Comparison of ENCODE assay signal across 16 cellular contexts in genomic region chr2:12455626-12456025, GRCh38.
A peak's percentile ranks its signal among the peaks of the same experiment; 100 is the strongest.
DNase-seq lines count a peak whose midpoint lies in the region; FAIRE-seq and TF ChIP-seq lines count a peak whose summit lies in the region.
"Had no signal": no experiment of that assay in that cellular context is flagged by ENCODE, and none has a peak within 500 bp of the region (broad histone marks: within the 10 kb centered on the region; RNA-seq: fewer than 3 reads in every experiment).

No MANE protein-coding gene starts in this region.

- intact Hi-C loops in activated T-helper 2 cell treated with anti-CD3 and anti-CD28 coated beads, Interferon-gamma antibody, Interleukin-2, Interleukin-4, amounts not matched to agents 10 μg/mL and 5 μg/mL and 100 μg/mL, durations not matched to agents 14 hours and 24 hours and 36 hours (cut with micrococcal nuclease), result loop anchor here (2.0 to 5.0 kb wide), 2 partner anchors 45 to 102 kb away; no protein-coding TSS in a partner anchor

- H2AK5ac ChIP-seq in H9 (ENCODE audit: insufficient read length, low read length), result no peak overlapping the region

- H3K4me1 Mint-ChIP-seq in H9, result peaks cover 13 to 15% of the 10 kb centered on the region in 2 experiments
- peaks cover 48% of the 10 kb centered on the region for H3K4me1 Mint-ChIP-seq in activated T-helper 2 cell treated with anti-CD3 and anti-CD28 coated beads, Interferon-gamma antibody, Interleukin-2, Interleukin-4, amounts not matched to agents 10 μg/mL and 5 μg/mL and 100 μg/mL, durations not matched to agents 14 hours and 24 hours and 36 hours (ENCODE audit: low read depth)

- no peak overlapping the region for H3K56ac ChIP-seq in H9 (ENCODE audit: insufficient read length, low read depth, low read length)

- no peaks in the 10 kb centered on the region for H3K27me3 ChIP-seq in H9 (ENCODE audit: insufficient read depth, low read length)
- H3K27me3 ChIP-seq: suprapubic skin had no signal

- no peak overlapping the region for H3K23ac ChIP-seq in H9 (ENCODE audit: insufficient read length, low read depth, low read length)

- H3K27me3 Mint-ChIP-seq in H9 (ENCODE audit: low read depth), result no peaks in the 10 kb centered on the region
- no peaks in the 10 kb centered on the region for H3K27me3 Mint-ChIP-seq in activated T-helper 2 cell treated with anti-CD3 and anti-CD28 coated beads, Interferon-gamma antibody, Interleukin-2, Interleukin-4, amounts not matched to agents 10 μg/mL and 5 μg/mL and 100 μg/mL, durations not matched to agents 14 hours and 24 hours and 36 hours (ENCODE audit: low read depth)
- H3K27me3 Mint-ChIP-seq: activated CD4-positive, alpha-beta T cell treated with anti-CD3 and anti-CD28 coated beads for 36 hours; memory B cell had no signal

- no peak overlapping the region for H3K27ac Mint-ChIP-seq in H9
- no peak overlapping the region for H3K27ac Mint-ChIP-seq in activated T-helper 2 cell treated with anti-CD3 and anti-CD28 coated beads, Interferon-gamma antibody, Interleukin-2, Interleukin-4, amounts not matched to agents 10 μg/mL and 5 μg/mL and 100 μg/mL, durations not matched to agents 14 hours and 24 hours and 36 hours
- H3K27ac Mint-ChIP-seq: progenitor cell of endocrine pancreas had no signal

- H3K9ac ChIP-seq in H9 (ENCODE audit: extremely low read depth, insufficient read length, low read length), result no peak overlapping the region

- no peak overlapping the region for H3K18ac ChIP-seq in H9 (ENCODE audit: insufficient read length, low read depth, low read length)

- no peak overlapping the region for H3K27ac ChIP-seq in H9 (ENCODE audit: insufficient read length, low read depth, low read length)

- no peak overlapping the region for H3K4ac ChIP-seq in H9 (ENCODE audit: low read depth, low read length)

- H3K4me2 ChIP-seq in H9 (ENCODE audit: insufficient read depth, insufficient read length, low read length), result no peak overlapping the region

- H3K4me3 ChIP-seq in fibroblast of the aortic adventitia (ENCODE audit: low read depth, low read length), result no peak overlapping the region

- no peak overlapping the region for H3K4me3 Mint-ChIP-seq in H9
- no peak overlapping the region for H3K4me3 Mint-ChIP-seq in activated T-helper 2 cell treated with anti-CD3 and anti-CD28 coated beads, Interferon-gamma antibody, Interleukin-2, Interleukin-4, amounts not matched to agents 10 μg/mL and 5 μg/mL and 100 μg/mL, durations not matched to agents 14 hours and 24 hours and 36 hours (ENCODE audit: low read depth)
- H3K4me3 Mint-ChIP-seq: nephron had no signal

- no peak overlapping the region for H2AFZ ChIP-seq in H9 (ENCODE audit: low read length)

- H3K36me3 Mint-ChIP-seq in H9 (ENCODE audit: insufficient read depth in 1 of 3, low read depth in 3 of 3), result no peaks in the 10 kb centered on the region
- H3K36me3 Mint-ChIP-seq in activated T-helper 2 cell treated with anti-CD3 and anti-CD28 coated beads, Interferon-gamma antibody, Interleukin-2, Interleukin-4, amounts not matched to agents 10 μg/mL and 5 μg/mL and 100 μg/mL, durations not matched to agents 14 hours and 24 hours and 36 hours (ENCODE audit: low read depth), result peaks cover 7% of the 10 kb centered on the region
- H3K36me3 Mint-ChIP-seq: memory B cell had no signal

- peak; percentile 36 for DNase-seq in AG08395 (ENCODE audit: low spot score)
- DNase-seq in amniotic epithelial cell (ENCODE audit: low read depth), result peak; percentile 60
- DNase-seq in fibroblast of the aortic adventitia (ENCODE audit: low read depth), result peak; percentile 57
- DNase-seq in H9, result no peak
- no peak for DNase-seq in NCI-H1436 (lab: John Stamatoyannopoulos, UW)
- no peak for DNase-seq in DMS53 (lab: John Stamatoyannopoulos, UW)
- DNase-seq in activated T-helper 2 cell treated with anti-CD3 and anti-CD28 coated beads, Interferon-gamma antibody, Interleukin-2, Interleukin-4, amounts not matched to agents 10 μg/mL and 5 μg/mL and 100 μg/mL, durations not matched to agents 14 hours and 24 hours and 36 hours (ENCODE audit: low spot score), result no peak
- DNase-seq: COR-L47, NCI-H1417 treated with DMSO at 0.1 percent for 48 hours, NCI-H2171 treated with DMSO at 0.1 percent for 48 hours had no signal

- H3K14ac ChIP-seq in H9 (ENCODE audit: insufficient read depth, low read length), result no peak overlapping the region

- H3K4me1 ChIP-seq in H9 (ENCODE audit: insufficient read depth, low read length), result no peaks in the 10 kb centered on the region

- H4K8ac ChIP-seq in H9 (replicated peaks; ENCODE audit: insufficient read length, low read depth, low read length), result no peak overlapping the region

- no peaks in the 10 kb centered on the region for H3K23me2 ChIP-seq in H9 (ENCODE audit: insufficient read length, low read depth, low read length, poor library complexity, severe bottlenecking)

- no peaks in the 10 kb centered on the region for H3K9me3 Mint-ChIP-seq in H9
- peaks cover 4% of the 10 kb centered on the region for H3K9me3 Mint-ChIP-seq in activated T-helper 2 cell treated with anti-CD3 and anti-CD28 coated beads, Interferon-gamma antibody, Interleukin-2, Interleukin-4, amounts not matched to agents 10 μg/mL and 5 μg/mL and 100 μg/mL, durations not matched to agents 14 hours and 24 hours and 36 hours
- H3K9me3 Mint-ChIP-seq: memory B cell, nephron had no signal

- peak; percentile 78 for FAIRE-seq in G401.6 (lab: Jason Lieb, UNC)

- H2BK120ac ChIP-seq in H9 (ENCODE audit: low read depth, low read length, poor library complexity, severe bottlenecking), result no peak overlapping the region

- no CpG with 5 or more reads among the region's 2 CpGs for WGBS in H9 (ENCODE audit: extremely low coverage, insufficient read length, low lambda C conversion rate)

- H2BK20ac ChIP-seq in H9 (ENCODE audit: low read depth, low read length, poor library complexity, severe bottlenecking), result no peak overlapping the region

- H3K79me2 ChIP-seq in H9 (ENCODE audit: insufficient read depth, low read length), result no peaks in the 10 kb centered on the region

- H3T11ph ChIP-seq in H9 (ENCODE audit: low read length), result no peak overlapping the region

- H4K91ac ChIP-seq in H9 (ENCODE audit: insufficient read length, low read depth, low read length), result no peak overlapping the region

- H2BK5ac ChIP-seq in H9 (ENCODE audit: insufficient read length, low read length), result no peak overlapping the region

- no peaks in the 10 kb centered on the region for H3K9me3 ChIP-seq in H9 (ENCODE audit: control insufficient read depth, low read depth, low read length)
- H3K9me3 ChIP-seq: suprapubic skin had no signal

- no peaks in the 10 kb centered on the region for H4K20me1 ChIP-seq in H9 (ENCODE audit: control insufficient read depth, insufficient read depth, insufficient read length)

- no peak overlapping the region for H4K5ac ChIP-seq in H9 (ENCODE audit: insufficient read length, low read depth, low read length)

- H2BK15ac ChIP-seq in H9 (ENCODE audit: low read depth, low read length), result no peak overlapping the region

- no peak overlapping the region for H2BK12ac ChIP-seq in H9 (ENCODE audit: insufficient read length, low read depth, low read length)

- TF ChIP-seq CTCF in fibroblast of the aortic adventitia (IDR thresholded peaks at IDR 0.05; ENCODE audit: insufficient read depth, low read length) (no peak), H9 (conservative IDR thresholded peaks at IDR 0.05) (no peak)

- no peaks in the 10 kb centered on the region for H3K79me1 ChIP-seq in H9 (ENCODE audit: insufficient read depth, low read depth, low read length, poor library complexity, severe bottlenecking)

Comparison
In these comparisons a context has a peak if more than half of its experiments do, and no peak if none do; other contexts are left out.
1. DNase-seq: peak in AG08395 (single experiment), amniotic epithelial cell (single experiment) and fibroblast of the aortic adventitia (single experiment); none in H9 (single experiment), NCI-H1436 (single experiment), DMS53 (single experiment) and activated T-helper 2 cell treated with anti-CD3 and anti-CD28 coated beads, Interferon-gamma antibody, Interleukin-2, Interleukin-4, amounts not matched to agents 10 μg/mL and 5 μg/mL and 100 μg/mL, durations not matched to agents 14 hours and 24 hours and 36 hours (single experiment).